Comparison of ENCODE assay signal across 2 cellular contexts in the genomic region with DNA sequence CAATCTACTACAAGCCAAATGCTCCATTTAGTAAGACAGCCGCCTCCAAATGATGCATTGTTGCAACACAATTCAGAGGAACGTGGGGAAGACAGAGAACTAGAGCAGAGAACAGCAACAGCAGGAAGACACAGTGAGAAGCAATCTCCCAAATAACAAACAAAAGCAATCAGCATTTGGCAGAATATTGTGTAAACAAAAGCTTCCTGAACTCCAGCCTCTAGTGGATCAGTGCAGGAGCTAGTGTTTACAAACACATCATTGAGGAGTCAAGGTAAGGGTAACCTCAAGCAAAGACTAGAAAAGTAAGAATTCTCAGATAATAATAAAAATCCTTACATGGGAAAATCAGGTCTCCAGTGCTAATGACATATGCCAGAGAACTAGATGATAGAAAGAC.
TF ChIP-seq lines count a peak whose summit lies in the region.

No MANE protein-coding gene starts in this region.

TF ChIP-seq in GM23338, 12 proteins besides CTCF, POLR2A, EP300 and RAD21 (continued from another document):
- TF ChIP-seq JUNB (IDR thresholded peaks at IDR 0.05; ENCODE audit: unreplicated experiment), result no peak
- no peak for TF ChIP-seq ZNF462 (CRISPR knock-in tag; IDR thresholded peaks at IDR 0.05)
- no peak for TF ChIP-seq EZH2phosphoT487 (IDR thresholded peaks at IDR 0.05; ENCODE audit: unreplicated experiment)
- TF ChIP-seq, protein P1, sequence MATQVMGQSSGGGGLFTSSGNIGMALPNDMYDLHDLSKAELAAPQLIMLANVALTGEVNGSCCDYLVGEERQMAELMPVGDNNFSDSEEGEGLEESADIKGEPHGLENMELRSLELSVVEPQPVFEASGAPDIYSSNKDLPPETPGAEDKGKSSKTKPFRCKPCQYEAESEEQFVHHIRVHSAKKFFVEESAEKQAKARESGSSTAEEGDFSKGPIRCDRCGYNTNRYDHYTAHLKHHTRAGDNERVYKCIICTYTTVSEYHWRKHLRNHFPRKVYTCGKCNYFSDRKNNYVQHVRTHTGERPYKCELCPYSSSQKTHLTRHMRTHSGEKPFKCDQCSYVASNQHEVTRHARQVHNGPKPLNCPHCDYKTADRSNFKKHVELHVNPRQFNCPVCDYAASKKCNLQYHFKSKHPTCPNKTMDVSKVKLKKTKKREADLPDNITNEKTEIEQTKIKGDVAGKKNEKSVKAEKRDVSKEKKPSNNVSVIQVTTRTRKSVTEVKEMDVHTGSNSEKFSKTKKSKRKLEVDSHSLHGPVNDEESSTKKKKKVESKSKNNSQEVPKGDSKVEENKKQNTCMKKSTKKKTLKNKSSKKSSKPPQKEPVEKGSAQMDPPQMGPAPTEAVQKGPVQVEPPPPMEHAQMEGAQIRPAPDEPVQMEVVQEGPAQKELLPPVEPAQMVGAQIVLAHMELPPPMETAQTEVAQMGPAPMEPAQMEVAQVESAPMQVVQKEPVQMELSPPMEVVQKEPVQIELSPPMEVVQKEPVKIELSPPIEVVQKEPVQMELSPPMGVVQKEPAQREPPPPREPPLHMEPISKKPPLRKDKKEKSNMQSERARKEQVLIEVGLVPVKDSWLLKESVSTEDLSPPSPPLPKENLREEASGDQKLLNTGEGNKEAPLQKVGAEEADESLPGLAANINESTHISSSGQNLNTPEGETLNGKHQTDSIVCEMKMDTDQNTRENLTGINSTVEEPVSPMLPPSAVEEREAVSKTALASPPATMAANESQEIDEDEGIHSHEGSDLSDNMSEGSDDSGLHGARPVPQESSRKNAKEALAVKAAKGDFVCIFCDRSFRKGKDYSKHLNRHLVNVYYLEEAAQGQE (IDR thresholded peaks at IDR 0.05; ENCODE audit: unreplicated experiment), result no peak
- TF ChIP-seq ZNF331 (CRISPR knock-in tag; IDR thresholded peaks at IDR 0.05; ENCODE audit: low read depth), result no peak
- TF ChIP-seq CREB1 (CRISPR knock-in tag; IDR thresholded peaks at IDR 0.05; ENCODE audit: low read depth), result no peak
- no peak for TF ChIP-seq NANOG (IDR thresholded peaks at IDR 0.05; ENCODE audit: borderline replicate concordance)
- no peak for TF ChIP-seq POLR2AphosphoS5 (IDR thresholded peaks at IDR 0.05; ENCODE audit: low read depth)
- TF ChIP-seq EZH2 (IDR thresholded peaks at IDR 0.05; ENCODE audit: low read depth, unreplicated experiment), result no peak
TF ChIP-seq in GM23338: peak in this region for 0.

TF ChIP-seq in HepG2, 621 proteins besides CTCF, POLR2A, EP300 and RAD21 (continues in another document):
- TF ChIP-seq, protein P2, sequence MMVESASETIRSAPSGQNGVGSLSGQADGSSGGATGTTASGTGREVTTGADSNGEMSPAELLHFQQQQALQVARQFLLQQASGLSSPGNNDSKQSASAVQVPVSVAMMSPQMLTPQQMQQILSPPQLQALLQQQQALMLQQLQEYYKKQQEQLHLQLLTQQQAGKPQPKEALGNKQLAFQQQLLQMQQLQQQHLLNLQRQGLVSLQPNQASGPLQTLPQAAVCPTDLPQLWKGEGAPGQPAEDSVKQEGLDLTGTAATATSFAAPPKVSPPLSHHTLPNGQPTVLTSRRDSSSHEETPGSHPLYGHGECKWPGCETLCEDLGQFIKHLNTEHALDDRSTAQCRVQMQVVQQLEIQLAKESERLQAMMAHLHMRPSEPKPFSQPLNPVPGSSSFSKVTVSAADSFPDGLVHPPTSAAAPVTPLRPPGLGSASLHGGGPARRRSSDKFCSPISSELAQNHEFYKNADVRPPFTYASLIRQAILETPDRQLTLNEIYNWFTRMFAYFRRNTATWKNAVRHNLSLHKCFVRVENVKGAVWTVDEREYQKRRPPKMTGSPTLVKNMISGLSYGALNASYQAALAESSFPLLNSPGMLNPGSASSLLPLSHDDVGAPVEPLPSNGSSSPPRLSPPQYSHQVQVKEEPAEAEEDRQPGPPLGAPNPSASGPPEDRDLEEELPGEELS (CRISPR knock-in tag; IDR thresholded peaks at IDR 0.05), result peak; percentile 68
- TF ChIP-seq KAT2B (IDR thresholded peaks at IDR 0.05; ENCODE audit: borderline replicate concordance, low read depth, low read length), result no peak
- TF ChIP-seq SYNCRIP (IDR thresholded peaks at IDR 0.05; ENCODE audit: insufficient read depth, low read depth, low read length), result no peak
- no peak for TF ChIP-seq SOX6 (IDR thresholded peaks at IDR 0.05)
- peak; percentile 33; the same call in 1 of the 2 replicates for TF ChIP-seq SOX6 (CRISPR knock-in tag; IDR thresholded peaks at IDR 0.05)
- no peak for TF ChIP-seq ZFYVE20 (CRISPR knock-in tag; IDR thresholded peaks at IDR 0.05; ENCODE audit: borderline replicate concordance, low read depth)
- peak; percentile 16; the same call in 1 of the 2 replicates for TF ChIP-seq CEBPG (CRISPR knock-in tag; IDR thresholded peaks at IDR 0.05)
- TF ChIP-seq, protein P3, sequence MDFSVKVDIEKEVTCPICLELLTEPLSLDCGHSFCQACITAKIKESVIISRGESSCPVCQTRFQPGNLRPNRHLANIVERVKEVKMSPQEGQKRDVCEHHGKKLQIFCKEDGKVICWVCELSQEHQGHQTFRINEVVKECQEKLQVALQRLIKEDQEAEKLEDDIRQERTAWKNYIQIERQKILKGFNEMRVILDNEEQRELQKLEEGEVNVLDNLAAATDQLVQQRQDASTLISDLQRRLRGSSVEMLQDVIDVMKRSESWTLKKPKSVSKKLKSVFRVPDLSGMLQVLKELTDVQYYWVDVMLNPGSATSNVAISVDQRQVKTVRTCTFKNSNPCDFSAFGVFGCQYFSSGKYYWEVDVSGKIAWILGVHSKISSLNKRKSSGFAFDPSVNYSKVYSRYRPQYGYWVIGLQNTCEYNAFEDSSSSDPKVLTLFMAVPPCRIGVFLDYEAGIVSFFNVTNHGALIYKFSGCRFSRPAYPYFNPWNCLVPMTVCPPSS (IDR thresholded peaks at IDR 0.05), result no peak
- TF ChIP-seq SKI (IDR thresholded peaks at IDR 0.05; ENCODE audit: partially characterized antibody), result no peak
- no peak for TF ChIP-seq ZNF766 (CRISPR knock-in tag; IDR thresholded peaks at IDR 0.05; ENCODE audit: borderline replicate concordance)
- TF ChIP-seq TAF15 (IDR thresholded peaks at IDR 0.05; ENCODE audit: low read depth, low read length, poor library complexity, severe bottlenecking), result no peak
- TF ChIP-seq NR0B2 (CRISPR knock-in tag; IDR thresholded peaks at IDR 0.05), result no peak
- TF ChIP-seq ARNT (IDR thresholded peaks at IDR 0.05), result no peak
- TF ChIP-seq ZNF737 (CRISPR knock-in tag; IDR thresholded peaks at IDR 0.05; ENCODE audit: borderline replicate concordance), result no peak
- TF ChIP-seq HDAC1 (CRISPR knock-in tag; IDR thresholded peaks at IDR 0.05), result no peak
- no peak for TF ChIP-seq ZBTB7B (CRISPR knock-in tag; IDR thresholded peaks at IDR 0.05)
- no peak for TF ChIP-seq SNAPC5 (CRISPR knock-in tag; IDR thresholded peaks at IDR 0.05; ENCODE audit: borderline replicate concordance)
- no peak for TF ChIP-seq ZNF235 (CRISPR knock-in tag; IDR thresholded peaks at IDR 0.05; ENCODE audit: borderline replicate concordance)
- TF ChIP-seq ZNF3 (CRISPR knock-in tag; IDR thresholded peaks at IDR 0.05), result no peak
- no peak for TF ChIP-seq ZNF883 (CRISPR knock-in tag; IDR thresholded peaks at IDR 0.05; ENCODE audit: not compliant biosample characterization)
- no peak for TF ChIP-seq ETV6 (CRISPR knock-in tag; conservative IDR thresholded peaks at IDR 0.05)
- peak; percentile 30; the same call in 1 of the 2 replicates for TF ChIP-seq CEBPB (IDR thresholded peaks at IDR 0.05; ENCODE audit: borderline replicate concordance, low read depth, low read length)
- TF ChIP-seq, protein P4, sequence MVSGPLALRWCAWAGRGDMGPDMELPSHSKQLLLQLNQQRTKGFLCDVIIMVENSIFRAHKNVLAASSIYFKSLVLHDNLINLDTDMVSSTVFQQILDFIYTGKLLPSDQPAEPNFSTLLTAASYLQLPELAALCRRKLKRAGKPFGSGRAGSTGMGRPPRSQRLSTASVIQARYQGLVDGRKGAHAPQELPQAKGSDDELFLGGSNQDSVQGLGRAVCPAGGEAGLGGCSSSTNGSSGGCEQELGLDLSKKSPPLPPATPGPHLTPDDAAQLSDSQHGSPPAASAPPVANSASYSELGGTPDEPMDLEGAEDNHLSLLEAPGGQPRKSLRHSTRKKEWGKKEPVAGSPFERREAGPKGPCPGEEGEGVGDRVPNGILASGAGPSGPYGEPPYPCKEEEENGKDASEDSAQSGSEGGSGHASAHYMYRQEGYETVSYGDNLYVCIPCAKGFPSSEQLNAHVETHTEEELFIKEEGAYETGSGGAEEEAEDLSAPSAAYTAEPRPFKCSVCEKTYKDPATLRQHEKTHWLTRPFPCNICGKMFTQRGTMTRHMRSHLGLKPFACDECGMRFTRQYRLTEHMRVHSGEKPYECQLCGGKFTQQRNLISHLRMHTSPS (CRISPR knock-in tag; IDR thresholded peaks at IDR 0.05; ENCODE audit: low read depth), result no peak
- TF ChIP-seq ZNF354B (CRISPR knock-in tag; IDR thresholded peaks at IDR 0.05), result no peak
- TF ChIP-seq ZNF446 (CRISPR knock-in tag; IDR thresholded peaks at IDR 0.05), result no peak
- TF ChIP-seq ZNF33A (CRISPR knock-in tag; IDR thresholded peaks at IDR 0.05; ENCODE audit: borderline replicate concordance), result no peak
- TF ChIP-seq ARID5B (CRISPR knock-in tag; IDR thresholded peaks at IDR 0.05), result 0 out of 2 replicates have a peak, but pooled peaks have one; percentile 36
- no peak for TF ChIP-seq ZNF839 (CRISPR knock-in tag; IDR thresholded peaks at IDR 0.05; ENCODE audit: borderline replicate concordance)
- no peak for TF ChIP-seq ZNF276 (CRISPR knock-in tag; IDR thresholded peaks at IDR 0.05; ENCODE audit: low read depth)
- TF ChIP-seq ZNF644 (CRISPR knock-in tag; IDR thresholded peaks at IDR 0.05; ENCODE audit: low read depth), result no peak
- TF ChIP-seq YY1 (IDR thresholded peaks at IDR 0.05; ENCODE audit: insufficient read depth, insufficient replicate concordance, low read depth, low read length), result no peak
- no peak for TF ChIP-seq ZSCAN29 (CRISPR knock-in tag; conservative IDR thresholded peaks at IDR 0.05)
- TF ChIP-seq SRSF1 (optimal IDR thresholded peaks at IDR 0.05; ENCODE audit: low read depth, low read length), result no peak
- TF ChIP-seq ZNF720 (CRISPR knock-in tag; IDR thresholded peaks at IDR 0.05), result no peak
- TF ChIP-seq MAFG (CRISPR knock-in tag; IDR thresholded peaks at IDR 0.05), result no peak
- peak; percentile 22; the same call in 1 of the 2 replicates for TF ChIP-seq FOXA3 (CRISPR knock-in tag; IDR thresholded peaks at IDR 0.05)
- TF ChIP-seq PAWR (CRISPR knock-in tag; IDR thresholded peaks at IDR 0.05; ENCODE audit: borderline replicate concordance), result no peak
- TF ChIP-seq FOXK2 (IDR thresholded peaks at IDR 0.05), result no peak
- TF ChIP-seq GTF3A (CRISPR knock-in tag; conservative IDR thresholded peaks at IDR 0.05), result no peak
- TF ChIP-seq SRY (CRISPR knock-in tag; IDR thresholded peaks at IDR 0.05), result no peak
- peak; percentile 18; the same call in 1 of the 2 replicates for TF ChIP-seq GATAD2A (CRISPR knock-in tag; IDR thresholded peaks at IDR 0.05)
- no peak for TF ChIP-seq ZNF780A (CRISPR knock-in tag; IDR thresholded peaks at IDR 0.05)
- TF ChIP-seq CSRNP1 (CRISPR knock-in tag; IDR thresholded peaks at IDR 0.05), result no peak
